ENCODE assay signal across 8 cellular contexts in the genomic region with DNA sequence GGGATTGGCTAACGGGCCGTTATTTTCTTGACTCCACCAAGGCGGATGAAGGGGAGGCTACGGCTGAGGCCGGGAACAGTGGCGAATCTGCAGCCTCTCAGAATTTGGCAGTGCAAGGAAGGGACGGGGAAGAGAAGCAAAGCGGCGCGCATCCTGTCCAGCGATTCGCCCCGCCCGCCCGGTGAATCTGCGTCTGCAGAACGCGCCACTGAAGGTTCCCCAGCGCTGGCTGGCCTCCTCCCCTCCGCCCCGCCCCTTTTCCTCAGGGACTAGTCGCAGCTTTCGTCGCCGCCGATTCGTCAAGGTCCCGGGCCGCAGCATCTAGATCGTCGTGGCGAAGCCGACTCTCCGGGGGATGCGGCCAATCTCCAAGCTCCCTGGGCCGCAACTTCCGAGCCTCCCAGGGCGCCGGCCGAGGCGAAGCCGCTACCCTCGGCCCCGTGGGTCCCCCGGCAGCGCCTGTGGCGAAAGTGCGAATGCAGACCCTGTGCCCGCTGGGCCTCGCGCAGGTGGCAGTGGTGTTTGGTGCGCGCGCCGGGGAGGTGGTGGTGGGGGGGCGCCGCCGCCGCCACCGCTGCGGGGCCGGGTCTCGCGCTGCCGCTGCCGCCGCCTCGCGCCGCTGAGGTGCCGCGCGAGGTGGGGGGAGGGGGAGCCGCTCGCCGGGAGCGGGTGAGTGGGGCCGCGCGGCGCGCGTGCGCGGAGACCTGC. TPM values are rescaled to one million over a fixed set of nuclear protein-coding genes. Genes with fewer than 3 reads are reported as not detected.
DNase-seq lines count a peak whose midpoint lies in the region; ATAC-seq and TF ChIP-seq lines count a peak whose summit lies in the region.

A gene (plus strand): TSS at position 299 of the 708 bp plus-strand sequence. CDS start 978 bp downstream, outside the sequence.

- CTCF ChIA-PET in BJ (lab: Yijun Ruan, JAX) = interaction anchor here (1.1 kb wide), 1 partner anchor 117 kb away, joined by 3 read pairs; a partner anchor contains a TSS

- peak within 1 kb of the TSS; percentile 84 for H3K4me3 ChIP-seq in BJ (ENCODE audit: low read depth, low read length)
- H3K4me3 ChIP-seq in choroid plexus epithelial cell (ENCODE audit: low read depth, low read length) = peak within 1 kb of the TSS; percentile 88

- H3K36me3 ChIP-seq in BJ (ENCODE audit: control insufficient read depth, insufficient read depth, low read length) = peaks cover 16% of the 10 kb centered on the region

- DNase-seq in BJ (ENCODE audit: low read depth) (no peak), NCI-H524 treated with DMSO at 0.1 percent for 48 hours (lab: John Stamatoyannopoulos, UW) (peak; percentile 81), choroid plexus epithelial cell (ENCODE audit: low read depth) (peak; percentile 98)
- peak; percentile 98 for DNase-seq in activated CD4-positive, alpha-beta T cell treated with anti-CD3 and anti-CD28 coated beads for 48 hours
- DNase-seq in stimulated activated CD4-positive, alpha-beta T cell treated with anti-CD3 and anti-CD28 coated beads, Interleukin-1b, Interleukin-23, amount 100 ng/mL, for 1 hour (ENCODE audit: low read depth in 2 of 2) = peak; percentile 94

- peak within 1 kb of the TSS; percentile 97 for H3K27ac ChIP-seq in layer of hippocampus (ENCODE audit: low read depth, low read length)

- H3K27me3 ChIP-seq in BJ (ENCODE audit: control insufficient read depth, insufficient read depth, low read length) (no peaks in the 10 kb centered on the region), layer of hippocampus (ENCODE audit: control insufficient read depth, insufficient read depth, low read length) (no peaks in the 10 kb centered on the region)

- POLR2A ChIA-PET in BJ (lab: Charles Lee) = no interaction called here

- TF ChIP-seq CTCF in BJ (IDR thresholded peaks at IDR 0.05; ENCODE audit: insufficient read depth, low read depth, low read length) (no peak), choroid plexus epithelial cell (conservative IDR thresholded peaks at IDR 0.05; ENCODE audit: low read depth, low read length) (no peak)

- ATAC-seq in GM19328 (IDR thresholded peaks at IDR 0.05; ENCODE audit: unreplicated experiment) (peak; percentile 64), HG03460 (IDR thresholded peaks at IDR 0.05; ENCODE audit: unreplicated experiment) (peak; percentile 78)

RNA-seq across cellular contexts. Expression of the gene that starts here (rescaled TPM):
- 0.96 and 1.4 TPM in 2 replicates for polyA plus RNA-seq in BJ (2011; rRNA removed)
- polyA minus RNA-seq in BJ (2011; rRNA and poly(A)+ RNA removed) = 3.1 TPM in 2 replicates
